ENCODE assay signal across 8 cellular contexts in the genomic region with DNA sequence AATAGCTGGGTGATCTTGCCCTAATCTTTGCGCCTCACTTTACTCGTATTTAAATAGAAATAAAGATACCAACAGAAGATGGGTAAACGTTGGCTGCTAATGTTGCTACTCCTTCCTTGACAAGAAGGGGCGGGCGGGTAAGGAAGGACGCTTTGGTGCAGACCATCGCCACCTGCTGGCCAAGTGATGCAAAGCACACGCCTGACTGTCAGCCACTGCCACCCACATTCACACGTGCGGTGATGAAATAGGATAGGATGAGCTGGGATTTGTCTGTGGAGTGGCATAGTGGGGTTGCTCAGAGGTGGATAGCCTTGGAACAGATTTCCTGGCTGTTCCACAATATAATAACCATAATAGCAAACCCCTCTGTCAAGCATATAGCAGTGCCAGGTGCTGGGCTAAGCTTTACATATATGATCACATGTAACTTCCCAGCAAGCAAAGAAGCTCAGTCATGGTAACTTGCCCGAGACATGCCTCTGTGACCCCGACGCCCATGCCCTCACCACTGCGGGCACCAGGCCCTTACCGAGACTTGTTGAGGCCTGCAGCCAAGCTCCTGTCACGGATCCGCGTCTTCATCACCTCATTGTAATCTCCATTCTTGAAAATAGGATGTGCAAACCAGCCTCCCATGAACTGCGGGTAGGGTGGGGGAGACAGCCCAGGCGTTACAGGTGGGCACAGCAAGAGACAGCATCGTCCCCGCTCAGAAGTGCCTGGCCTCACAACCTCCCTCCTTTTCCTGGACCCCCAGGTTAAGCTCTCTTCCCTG. TPM values are rescaled to one million over a fixed set of nuclear protein-coding genes. Genes with fewer than 3 reads are reported as not detected.
DNase-seq lines count a peak whose midpoint lies in the region; ATAC-seq and TF ChIP-seq lines count a peak whose summit lies in the region.

No MANE protein-coding gene starts in this region.

- TF ChIP-seq CTCF in Calu3 (IDR thresholded peaks at IDR 0.05; ENCODE audit: unreplicated experiment), result peak; percentile 68
- TF ChIP-seq CTCF in esophagus squamous epithelium (IDR thresholded peaks at IDR 0.05), result peak; percentile 76 to 92 (median 77)
- peak; percentile 90 for TF ChIP-seq CTCF in nephron progenitor cell (IDR thresholded peaks at IDR 0.05)

- no peaks in the 10 kb centered on the region for H3K27me3 ChIP-seq in esophagus squamous epithelium

- intact Hi-C loops in Calu3 (cut with micrococcal nuclease; ENCODE audit: unreplicated experiment), result loop anchor here (1.0 to 10.0 kb wide), 2 partner anchors 323 to 808 kb away; no protein-coding TSS in a partner anchor
- intact Hi-C loops in esophagus squamous epithelium (cut with DNase I), result no loop called here

- H3K36me3 Mint-ChIP-seq in Calu3 (ENCODE audit: insufficient read depth, unreplicated experiment) (peaks cover 5% of the 10 kb centered on the region), nephron progenitor cell (ENCODE audit: low read depth) (peaks cover 5% of the 10 kb centered on the region)
- H3K36me3 Mint-ChIP-seq in stimulated activated naive CD8-positive, alpha-beta T cell treated with anti-CD3 and anti-CD28 coated beads, Interleukin-15, Interleukin-2, amounts not matched to agents 100 ng/mL and 50 ng/mL, for 24 hours (ENCODE audit: low read depth), result peaks cover 6% of the 10 kb centered on the region

- H3K27me3 Mint-ChIP-seq in Calu3 (ENCODE audit: unreplicated experiment), result no peaks in the 10 kb centered on the region
- peaks cover 3% of the 10 kb centered on the region for H3K27me3 Mint-ChIP-seq in nephron progenitor cell (ENCODE audit: low read depth, poor library complexity)
- no peaks in the 10 kb centered on the region for H3K27me3 Mint-ChIP-seq in stimulated activated naive CD8-positive, alpha-beta T cell treated with anti-CD3 and anti-CD28 coated beads, Interleukin-15, Interleukin-2, amounts not matched to agents 100 ng/mL and 50 ng/mL, for 24 hours

- no peak overlapping the region for H3K27ac ChIP-seq in esophagus squamous epithelium

- in situ Hi-C loops in KBM-7 (cut with MboI; ENCODE audit: low pct_unique_long_range_greater_than_20kb, low sequenced_read_pairs), result no loop called here

- peaks cover 0 to 9% (median 4%) of the 10 kb centered on the region in 3 donors for H3K4me1 ChIP-seq in esophagus squamous epithelium

- no peak overlapping the region for H3K4me3 ChIP-seq in esophagus squamous epithelium

- TF ChIP-seq POLR2A in esophagus squamous epithelium (IDR thresholded peaks at IDR 0.05), result no peak

- H3K9me3 ChIP-seq in esophagus squamous epithelium, result peaks cover 0 to 17% (median 5%) of the 10 kb centered on the region in 3 donors

- peaks cover 9% of the 10 kb centered on the region for H3K4me1 Mint-ChIP-seq in Calu3 (ENCODE audit: low read depth, unreplicated experiment)
- no peaks in the 10 kb centered on the region for H3K4me1 Mint-ChIP-seq in nephron progenitor cell
- H3K4me1 Mint-ChIP-seq in stimulated activated naive CD8-positive, alpha-beta T cell treated with anti-CD3 and anti-CD28 coated beads, Interleukin-15, Interleukin-2, amounts not matched to agents 100 ng/mL and 50 ng/mL, for 24 hours (ENCODE audit: low read depth), result peaks cover 22% of the 10 kb centered on the region

- no peaks in the 10 kb centered on the region for H3K36me3 ChIP-seq in esophagus squamous epithelium

- DNase-seq in Calu3 (peak; percentile 76), KBM-7 (peak; percentile 94), esophagus squamous epithelium (lab: John Stamatoyannopoulos, UW) (no peak), nephron progenitor cell (peak; percentile 81)
- peak; percentile 76 for DNase-seq in activated T-cell treated with anti-CD3 and anti-CD28 coated beads, Interleukin-2, amount 50 U/mL, for 1 hour

- CTCF ChIA-PET in Calu3 (lab: Charles Lee), result interaction anchor here (0.6 to 2.1 kb wide), 3 partner anchors 85 to 809 kb away, joined by 3 to 10 read pairs (median 5); no protein-coding TSS in a partner anchor

- no peaks in the 10 kb centered on the region for H3K9me3 Mint-ChIP-seq in Calu3 (ENCODE audit: low read depth, unreplicated experiment)
- H3K9me3 Mint-ChIP-seq in nephron progenitor cell, result peaks cover 11% of the 10 kb centered on the region
- H3K9me3 Mint-ChIP-seq in stimulated activated naive CD8-positive, alpha-beta T cell treated with anti-CD3 and anti-CD28 coated beads, Interleukin-15, Interleukin-2, amounts not matched to agents 100 ng/mL and 50 ng/mL, for 24 hours, result peaks cover 21% of the 10 kb centered on the region

- ATAC-seq in GM21526 (IDR thresholded peaks at IDR 0.05; ENCODE audit: low FRiP score, unreplicated experiment), result peak; percentile 75

- BruUV-seq in Calu3 (replicated peaks; lab: Mats Ljungman, UMichigan), result no TSS peak

- H3K27ac Mint-ChIP-seq in Calu3 (ENCODE audit: unreplicated experiment) (no peak overlapping the region), nephron progenitor cell (no peak overlapping the region)
- H3K27ac Mint-ChIP-seq in stimulated activated naive CD8-positive, alpha-beta T cell treated with anti-CD3 and anti-CD28 coated beads, Interleukin-15, Interleukin-2, amounts not matched to agents 100 ng/mL and 50 ng/mL, for 24 hours, result peak overlapping the region; percentile 66

- H3K4me3 Mint-ChIP-seq in Calu3 (ENCODE audit: low read depth, unreplicated experiment) (no peak overlapping the region), nephron progenitor cell (no peak overlapping the region)
- no peak overlapping the region for H3K4me3 Mint-ChIP-seq in stimulated activated naive CD8-positive, alpha-beta T cell treated with anti-CD3 and anti-CD28 coated beads, Interleukin-15, Interleukin-2, amounts not matched to agents 100 ng/mL and 50 ng/mL, for 24 hours

- 13 to 15% methylated on average over 15 to 18 of the region's 22 CpGs for WGBS in esophagus squamous epithelium, 2 donors

TF ChIP-seq in PFSK-1, 5 proteins besides CTCF, POLR2A, EP300 and RAD21:
- TF ChIP-seq POLR2AphosphoS5 (IDR thresholded peaks at IDR 0.05; ENCODE audit: low read depth, low read length) (no peak), SIN3A (IDR thresholded peaks at IDR 0.05; ENCODE audit: borderline replicate concordance, insufficient read depth, low read length) (no peak), TAF1 (IDR thresholded peaks at IDR 0.05; ENCODE audit: borderline replicate concordance, insufficient read depth, low read length) (no peak), FOXP2 (optimal IDR thresholded peaks at IDR 0.05; ENCODE audit: borderline replicate concordance, extremely low read depth, extremely low read length, insufficient read depth) (peak; percentile 79)
- TF ChIP-seq, protein P1, sequence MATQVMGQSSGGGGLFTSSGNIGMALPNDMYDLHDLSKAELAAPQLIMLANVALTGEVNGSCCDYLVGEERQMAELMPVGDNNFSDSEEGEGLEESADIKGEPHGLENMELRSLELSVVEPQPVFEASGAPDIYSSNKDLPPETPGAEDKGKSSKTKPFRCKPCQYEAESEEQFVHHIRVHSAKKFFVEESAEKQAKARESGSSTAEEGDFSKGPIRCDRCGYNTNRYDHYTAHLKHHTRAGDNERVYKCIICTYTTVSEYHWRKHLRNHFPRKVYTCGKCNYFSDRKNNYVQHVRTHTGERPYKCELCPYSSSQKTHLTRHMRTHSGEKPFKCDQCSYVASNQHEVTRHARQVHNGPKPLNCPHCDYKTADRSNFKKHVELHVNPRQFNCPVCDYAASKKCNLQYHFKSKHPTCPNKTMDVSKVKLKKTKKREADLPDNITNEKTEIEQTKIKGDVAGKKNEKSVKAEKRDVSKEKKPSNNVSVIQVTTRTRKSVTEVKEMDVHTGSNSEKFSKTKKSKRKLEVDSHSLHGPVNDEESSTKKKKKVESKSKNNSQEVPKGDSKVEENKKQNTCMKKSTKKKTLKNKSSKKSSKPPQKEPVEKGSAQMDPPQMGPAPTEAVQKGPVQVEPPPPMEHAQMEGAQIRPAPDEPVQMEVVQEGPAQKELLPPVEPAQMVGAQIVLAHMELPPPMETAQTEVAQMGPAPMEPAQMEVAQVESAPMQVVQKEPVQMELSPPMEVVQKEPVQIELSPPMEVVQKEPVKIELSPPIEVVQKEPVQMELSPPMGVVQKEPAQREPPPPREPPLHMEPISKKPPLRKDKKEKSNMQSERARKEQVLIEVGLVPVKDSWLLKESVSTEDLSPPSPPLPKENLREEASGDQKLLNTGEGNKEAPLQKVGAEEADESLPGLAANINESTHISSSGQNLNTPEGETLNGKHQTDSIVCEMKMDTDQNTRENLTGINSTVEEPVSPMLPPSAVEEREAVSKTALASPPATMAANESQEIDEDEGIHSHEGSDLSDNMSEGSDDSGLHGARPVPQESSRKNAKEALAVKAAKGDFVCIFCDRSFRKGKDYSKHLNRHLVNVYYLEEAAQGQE (IDR thresholded peaks at IDR 0.05; ENCODE audit: insufficient read depth in 1 of 2, low read depth in 2 of 2, low read length in 2 of 2), result no peak
TF ChIP-seq in PFSK-1: peak in this region for 1.

RNA-seq across cellular contexts. Expression of a gene that starts 39.3 kb away (rescaled TPM):
- total RNA-seq in Calu3 (2022) (1.3 and 1.4 TPM in 2 replicates), esophagus squamous epithelium (under 1 TPM in 1 of 4 donors, not detected in 3; under 0.01 TPM)
- polyA plus RNA-seq in PFSK-1 (2012; ENCODE audit: insufficient read length, low read depth), result not detected

RNA-seq across cellular contexts. Expression of a gene that starts 56.0 kb away (rescaled TPM):
- 87.8 and 94.4 TPM in 2 replicates for total RNA-seq in Calu3 (2022)
- 80.3 TPM for polyA plus RNA-seq in PFSK-1 (2012; ENCODE audit: insufficient read length, low read depth)
- 10 to 100 TPM; 40.2 to 66.9 (median 49.2) TPM for total RNA-seq in esophagus squamous epithelium
